ENCODE assay signal across 1 cellular context in genomic region chr9:34458013-34458966, GRCh38.
TF ChIP-seq lines count a peak whose summit lies in the region.

Gene DNAI1 (plus strand): TSS chr9:34458805. CDS start chr9:34459006, 201 bp downstream.
Gene FAM219A (minus strand): TSS chr9:34458570. CDS start chr9:34458263, 307 bp downstream.

TF ChIP-seq in HCT116, 20 proteins besides CTCF, POLR2A, EP300 and RAD21 (continued from another document):
- TF ChIP-seq, protein P1, sequence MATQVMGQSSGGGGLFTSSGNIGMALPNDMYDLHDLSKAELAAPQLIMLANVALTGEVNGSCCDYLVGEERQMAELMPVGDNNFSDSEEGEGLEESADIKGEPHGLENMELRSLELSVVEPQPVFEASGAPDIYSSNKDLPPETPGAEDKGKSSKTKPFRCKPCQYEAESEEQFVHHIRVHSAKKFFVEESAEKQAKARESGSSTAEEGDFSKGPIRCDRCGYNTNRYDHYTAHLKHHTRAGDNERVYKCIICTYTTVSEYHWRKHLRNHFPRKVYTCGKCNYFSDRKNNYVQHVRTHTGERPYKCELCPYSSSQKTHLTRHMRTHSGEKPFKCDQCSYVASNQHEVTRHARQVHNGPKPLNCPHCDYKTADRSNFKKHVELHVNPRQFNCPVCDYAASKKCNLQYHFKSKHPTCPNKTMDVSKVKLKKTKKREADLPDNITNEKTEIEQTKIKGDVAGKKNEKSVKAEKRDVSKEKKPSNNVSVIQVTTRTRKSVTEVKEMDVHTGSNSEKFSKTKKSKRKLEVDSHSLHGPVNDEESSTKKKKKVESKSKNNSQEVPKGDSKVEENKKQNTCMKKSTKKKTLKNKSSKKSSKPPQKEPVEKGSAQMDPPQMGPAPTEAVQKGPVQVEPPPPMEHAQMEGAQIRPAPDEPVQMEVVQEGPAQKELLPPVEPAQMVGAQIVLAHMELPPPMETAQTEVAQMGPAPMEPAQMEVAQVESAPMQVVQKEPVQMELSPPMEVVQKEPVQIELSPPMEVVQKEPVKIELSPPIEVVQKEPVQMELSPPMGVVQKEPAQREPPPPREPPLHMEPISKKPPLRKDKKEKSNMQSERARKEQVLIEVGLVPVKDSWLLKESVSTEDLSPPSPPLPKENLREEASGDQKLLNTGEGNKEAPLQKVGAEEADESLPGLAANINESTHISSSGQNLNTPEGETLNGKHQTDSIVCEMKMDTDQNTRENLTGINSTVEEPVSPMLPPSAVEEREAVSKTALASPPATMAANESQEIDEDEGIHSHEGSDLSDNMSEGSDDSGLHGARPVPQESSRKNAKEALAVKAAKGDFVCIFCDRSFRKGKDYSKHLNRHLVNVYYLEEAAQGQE (IDR thresholded peaks at IDR 0.05; ENCODE audit: low read depth) = no peak
- TF ChIP-seq ELF1 (IDR thresholded peaks at IDR 0.05; ENCODE audit: borderline replicate concordance, low read depth) = peak; percentile 95
- no peak for TF ChIP-seq ZNF274 (IDR thresholded peaks at IDR 0.05; ENCODE audit: low read depth, low read length)
- TF ChIP-seq CBX3 (IDR thresholded peaks at IDR 0.05; ENCODE audit: low read depth) = no peak
- peak; percentile 78 for TF ChIP-seq POLR2AphosphoS5 (IDR thresholded peaks at IDR 0.05; ENCODE audit: low read depth, low read length)
- TF ChIP-seq SIN3A (IDR thresholded peaks at IDR 0.05; ENCODE audit: low read depth) = peak; percentile 60
- TF ChIP-seq, protein P2, sequence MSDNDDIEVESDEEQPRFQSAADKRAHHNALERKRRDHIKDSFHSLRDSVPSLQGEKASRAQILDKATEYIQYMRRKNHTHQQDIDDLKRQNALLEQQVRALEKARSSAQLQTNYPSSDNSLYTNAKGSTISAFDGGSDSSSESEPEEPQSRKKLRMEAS (IDR thresholded peaks at IDR 0.05) = peak; percentile 40; the same call in 1 of the 2 replicates
- no peak for TF ChIP-seq ZBTB33 (IDR thresholded peaks at IDR 0.05; ENCODE audit: extremely low read depth, insufficient replicate concordance, low read length)
- TF ChIP-seq EZH2 (IDR thresholded peaks at IDR 0.05) = no peak
- TF ChIP-seq CEBPB (IDR thresholded peaks at IDR 0.05; ENCODE audit: low read depth) = no peak
- no peak for TF ChIP-seq FOSL1 (IDR thresholded peaks at IDR 0.05; ENCODE audit: low read depth)
